Comparison of ENCODE assay signal across 6 cellular contexts in genomic region chr12:111188436-111188835, GRCh38.
"Had no signal": no experiment of that assay in that cellular context is flagged by ENCODE, and none has a peak within 500 bp of the region (broad histone marks: within the 10 kb centered on the region; RNA-seq: fewer than 3 reads in every experiment).

No MANE protein-coding gene starts in this region.

- DNase-seq: H7, IMR-90 had no signal

- H3K9me3 ChIP-seq: HAP-1 had no signal

- H3K4me1 ChIP-seq: HAP-1 had no signal

- H2AFZ ChIP-seq: GM23338 had no signal

- H3K9me3 Mint-ChIP-seq: GM23338 had no signal

- H3K36me3 ChIP-seq: HAP-1 had no signal

- H3K4me3 Mint-ChIP-seq: GM23338 had no signal

- H3K4me2 ChIP-seq: GM23338 had no signal

- H3K27ac Mint-ChIP-seq: GM23338 had no signal

- FAIRE-seq: HTR-8/SVneo, K562 had no signal

- H3K4me3 ChIP-seq: GM23338, HAP-1, K562 had no signal
